In the genomic region with DNA sequence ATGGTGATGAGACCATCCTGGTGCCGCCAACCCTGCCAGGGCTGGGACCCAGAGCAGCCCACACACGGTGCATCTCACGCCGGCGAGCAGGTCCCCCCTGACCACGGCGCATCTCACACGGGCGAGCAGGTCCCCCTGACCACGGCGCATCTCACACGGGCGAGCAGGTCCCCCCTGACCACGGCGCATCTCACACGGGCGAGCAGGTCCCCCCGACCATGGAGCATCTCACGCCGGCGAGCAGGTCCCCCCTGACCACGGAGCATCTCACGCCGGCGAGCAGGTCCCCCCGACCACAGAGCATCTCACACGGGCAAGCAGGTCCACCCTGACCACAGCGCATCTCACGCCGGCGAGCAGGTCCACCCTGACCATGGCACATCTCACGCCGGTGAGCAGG, we compare ENCODE assay signal across 14 cellular contexts.
"Had no signal": no experiment of that assay in that cellular context is flagged by ENCODE, and none has a peak within 500 bp of the region (broad histone marks: within the 10 kb centered on the region; RNA-seq: fewer than 3 reads in every experiment).

No MANE protein-coding gene starts in this region.

- H3K4me2 ChIP-seq: smooth muscle cell had no signal

- H3K9me3 Mint-ChIP-seq: activated T-helper 2 cell treated with anti-CD3 and anti-CD28 coated beads, Interferon-gamma antibody, Interleukin-2, Interleukin-4, amounts not matched to agents 10 μg/mL and 5 μg/mL and 100 μg/mL, durations not matched to agents 14 hours and 24 hours and 36 hours; stimulated activated naive B cell treated with anti-CD40 and anti-IgM and Interleukin-4, amounts not matched to agents 10 μg/mL and 1 μg/mL and 100 μg/mL, for 72 hours; T-helper 2 cell treated with Interferon-gamma antibody and Interleukin-4, amounts not matched to agents 5 μg/mL and 100 μg/mL, for 36 hours had no signal

- H3K27ac Mint-ChIP-seq: activated naive CD8-positive, alpha-beta T cell; activated T-helper 2 cell treated with anti-CD3 and anti-CD28 coated beads, Interferon-gamma antibody, Interleukin-2, Interleukin-4, amounts not matched to agents 10 μg/mL and 5 μg/mL and 100 μg/mL, durations not matched to agents 14 hours and 24 hours and 36 hours; stimulated activated naive B cell treated with anti-CD40 and anti-IgM and Interleukin-4, amounts not matched to agents 10 μg/mL and 1 μg/mL and 100 μg/mL, for 72 hours; T-helper 2 cell treated with Interferon-gamma antibody and Interleukin-4, amounts not matched to agents 5 μg/mL and 100 μg/mL, for 36 hours had no signal

- DNase-seq: activated CD4-positive, alpha-beta T cell treated with anti-CD3 and anti-CD28 coated beads, Interleukin-2, amount 50 U/mL, for 1 hour; dorsolateral prefrontal cortex; glutamatergic neuron; pancreas; retina; stimulated activated naive B cell treated with anti-CD40 and anti-IgM and Interleukin-4, amounts not matched to agents 10 μg/mL and 1 μg/mL and 100 μg/mL, for 72 hours; transverse colon had no signal

- H3K36me3 ChIP-seq: breast epithelium, pancreas, transverse colon had no signal

- H3K4me3 ChIP-seq: breast epithelium, dorsolateral prefrontal cortex, pancreas, smooth muscle cell, transverse colon had no signal

- H3K36me3 Mint-ChIP-seq: activated naive CD8-positive, alpha-beta T cell; stimulated activated naive B cell treated with anti-CD40 and anti-IgM and Interleukin-4, amounts not matched to agents 10 μg/mL and 1 μg/mL and 100 μg/mL, for 72 hours had no signal

- FAIRE-seq: islet of Langerhans, pancreas had no signal

- H3K27me3 ChIP-seq: breast epithelium, pancreas, transverse colon had no signal

- H3K9me3 ChIP-seq: breast epithelium, pancreas, transverse colon had no signal

- ATAC-seq: left lobe of liver; stimulated activated naive B cell treated with anti-CD40 and anti-IgM and Interleukin-4, amounts not matched to agents 10 μg/mL and 1 μg/mL and 100 μg/mL, for 72 hours had no signal

- H3K4me1 ChIP-seq: breast epithelium, pancreas had no signal

- H3K27ac ChIP-seq: breast epithelium, dorsolateral prefrontal cortex, pancreas, transverse colon had no signal

- H3K4me1 Mint-ChIP-seq: stimulated activated naive B cell treated with anti-CD40 and anti-IgM and Interleukin-4, amounts not matched to agents 10 μg/mL and 1 μg/mL and 100 μg/mL, for 72 hours had no signal

- H3K4me3 Mint-ChIP-seq: activated naive CD8-positive, alpha-beta T cell; stimulated activated naive B cell treated with anti-CD40 and anti-IgM and Interleukin-4, amounts not matched to agents 10 μg/mL and 1 μg/mL and 100 μg/mL, for 72 hours; T-helper 2 cell treated with Interferon-gamma antibody and Interleukin-4, amounts not matched to agents 5 μg/mL and 100 μg/mL, for 36 hours had no signal
